1 cellular context compared by ENCODE assay signal in the genomic region with DNA sequence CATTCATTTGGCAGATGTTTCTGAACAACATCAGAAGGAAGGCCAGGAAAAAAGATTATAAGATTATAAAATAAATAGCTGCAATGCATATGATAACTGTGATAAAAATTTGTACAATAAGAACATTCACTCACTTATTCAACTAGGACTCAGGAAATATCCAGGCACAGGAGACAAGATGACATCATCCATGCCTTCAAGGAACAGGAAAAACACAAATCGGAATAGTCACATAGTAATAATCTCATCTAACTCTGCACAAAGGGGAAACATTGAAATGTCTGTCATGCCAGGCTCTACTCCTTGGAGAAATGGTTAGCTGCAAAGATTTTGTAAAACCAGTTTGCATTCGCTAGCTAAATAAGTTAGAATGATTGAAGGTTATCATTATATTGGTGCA.
TF ChIP-seq lines count a peak whose summit lies in the region.

No MANE protein-coding gene starts in this region.

TF ChIP-seq in GM23338, 12 proteins besides CTCF, POLR2A, EP300 and RAD21 (continued from another document):
- TF ChIP-seq, protein P1, sequence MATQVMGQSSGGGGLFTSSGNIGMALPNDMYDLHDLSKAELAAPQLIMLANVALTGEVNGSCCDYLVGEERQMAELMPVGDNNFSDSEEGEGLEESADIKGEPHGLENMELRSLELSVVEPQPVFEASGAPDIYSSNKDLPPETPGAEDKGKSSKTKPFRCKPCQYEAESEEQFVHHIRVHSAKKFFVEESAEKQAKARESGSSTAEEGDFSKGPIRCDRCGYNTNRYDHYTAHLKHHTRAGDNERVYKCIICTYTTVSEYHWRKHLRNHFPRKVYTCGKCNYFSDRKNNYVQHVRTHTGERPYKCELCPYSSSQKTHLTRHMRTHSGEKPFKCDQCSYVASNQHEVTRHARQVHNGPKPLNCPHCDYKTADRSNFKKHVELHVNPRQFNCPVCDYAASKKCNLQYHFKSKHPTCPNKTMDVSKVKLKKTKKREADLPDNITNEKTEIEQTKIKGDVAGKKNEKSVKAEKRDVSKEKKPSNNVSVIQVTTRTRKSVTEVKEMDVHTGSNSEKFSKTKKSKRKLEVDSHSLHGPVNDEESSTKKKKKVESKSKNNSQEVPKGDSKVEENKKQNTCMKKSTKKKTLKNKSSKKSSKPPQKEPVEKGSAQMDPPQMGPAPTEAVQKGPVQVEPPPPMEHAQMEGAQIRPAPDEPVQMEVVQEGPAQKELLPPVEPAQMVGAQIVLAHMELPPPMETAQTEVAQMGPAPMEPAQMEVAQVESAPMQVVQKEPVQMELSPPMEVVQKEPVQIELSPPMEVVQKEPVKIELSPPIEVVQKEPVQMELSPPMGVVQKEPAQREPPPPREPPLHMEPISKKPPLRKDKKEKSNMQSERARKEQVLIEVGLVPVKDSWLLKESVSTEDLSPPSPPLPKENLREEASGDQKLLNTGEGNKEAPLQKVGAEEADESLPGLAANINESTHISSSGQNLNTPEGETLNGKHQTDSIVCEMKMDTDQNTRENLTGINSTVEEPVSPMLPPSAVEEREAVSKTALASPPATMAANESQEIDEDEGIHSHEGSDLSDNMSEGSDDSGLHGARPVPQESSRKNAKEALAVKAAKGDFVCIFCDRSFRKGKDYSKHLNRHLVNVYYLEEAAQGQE (IDR thresholded peaks at IDR 0.05; ENCODE audit: unreplicated experiment) = no peak
- TF ChIP-seq ZNF331 (CRISPR knock-in tag; IDR thresholded peaks at IDR 0.05; ENCODE audit: low read depth) (no peak), STAT1 (IDR thresholded peaks at IDR 0.05; ENCODE audit: unreplicated experiment) (no peak), EZH2phosphoT487 (IDR thresholded peaks at IDR 0.05; ENCODE audit: unreplicated experiment) (no peak), ZNF114 (CRISPR knock-in tag; IDR thresholded peaks at IDR 0.05) (no peak), POLR2AphosphoS5 (IDR thresholded peaks at IDR 0.05; ENCODE audit: low read depth) (no peak), JUNB (IDR thresholded peaks at IDR 0.05; ENCODE audit: unreplicated experiment) (no peak), NANOG (IDR thresholded peaks at IDR 0.05; ENCODE audit: borderline replicate concordance) (no peak)
- TF ChIP-seq, protein P2, sequence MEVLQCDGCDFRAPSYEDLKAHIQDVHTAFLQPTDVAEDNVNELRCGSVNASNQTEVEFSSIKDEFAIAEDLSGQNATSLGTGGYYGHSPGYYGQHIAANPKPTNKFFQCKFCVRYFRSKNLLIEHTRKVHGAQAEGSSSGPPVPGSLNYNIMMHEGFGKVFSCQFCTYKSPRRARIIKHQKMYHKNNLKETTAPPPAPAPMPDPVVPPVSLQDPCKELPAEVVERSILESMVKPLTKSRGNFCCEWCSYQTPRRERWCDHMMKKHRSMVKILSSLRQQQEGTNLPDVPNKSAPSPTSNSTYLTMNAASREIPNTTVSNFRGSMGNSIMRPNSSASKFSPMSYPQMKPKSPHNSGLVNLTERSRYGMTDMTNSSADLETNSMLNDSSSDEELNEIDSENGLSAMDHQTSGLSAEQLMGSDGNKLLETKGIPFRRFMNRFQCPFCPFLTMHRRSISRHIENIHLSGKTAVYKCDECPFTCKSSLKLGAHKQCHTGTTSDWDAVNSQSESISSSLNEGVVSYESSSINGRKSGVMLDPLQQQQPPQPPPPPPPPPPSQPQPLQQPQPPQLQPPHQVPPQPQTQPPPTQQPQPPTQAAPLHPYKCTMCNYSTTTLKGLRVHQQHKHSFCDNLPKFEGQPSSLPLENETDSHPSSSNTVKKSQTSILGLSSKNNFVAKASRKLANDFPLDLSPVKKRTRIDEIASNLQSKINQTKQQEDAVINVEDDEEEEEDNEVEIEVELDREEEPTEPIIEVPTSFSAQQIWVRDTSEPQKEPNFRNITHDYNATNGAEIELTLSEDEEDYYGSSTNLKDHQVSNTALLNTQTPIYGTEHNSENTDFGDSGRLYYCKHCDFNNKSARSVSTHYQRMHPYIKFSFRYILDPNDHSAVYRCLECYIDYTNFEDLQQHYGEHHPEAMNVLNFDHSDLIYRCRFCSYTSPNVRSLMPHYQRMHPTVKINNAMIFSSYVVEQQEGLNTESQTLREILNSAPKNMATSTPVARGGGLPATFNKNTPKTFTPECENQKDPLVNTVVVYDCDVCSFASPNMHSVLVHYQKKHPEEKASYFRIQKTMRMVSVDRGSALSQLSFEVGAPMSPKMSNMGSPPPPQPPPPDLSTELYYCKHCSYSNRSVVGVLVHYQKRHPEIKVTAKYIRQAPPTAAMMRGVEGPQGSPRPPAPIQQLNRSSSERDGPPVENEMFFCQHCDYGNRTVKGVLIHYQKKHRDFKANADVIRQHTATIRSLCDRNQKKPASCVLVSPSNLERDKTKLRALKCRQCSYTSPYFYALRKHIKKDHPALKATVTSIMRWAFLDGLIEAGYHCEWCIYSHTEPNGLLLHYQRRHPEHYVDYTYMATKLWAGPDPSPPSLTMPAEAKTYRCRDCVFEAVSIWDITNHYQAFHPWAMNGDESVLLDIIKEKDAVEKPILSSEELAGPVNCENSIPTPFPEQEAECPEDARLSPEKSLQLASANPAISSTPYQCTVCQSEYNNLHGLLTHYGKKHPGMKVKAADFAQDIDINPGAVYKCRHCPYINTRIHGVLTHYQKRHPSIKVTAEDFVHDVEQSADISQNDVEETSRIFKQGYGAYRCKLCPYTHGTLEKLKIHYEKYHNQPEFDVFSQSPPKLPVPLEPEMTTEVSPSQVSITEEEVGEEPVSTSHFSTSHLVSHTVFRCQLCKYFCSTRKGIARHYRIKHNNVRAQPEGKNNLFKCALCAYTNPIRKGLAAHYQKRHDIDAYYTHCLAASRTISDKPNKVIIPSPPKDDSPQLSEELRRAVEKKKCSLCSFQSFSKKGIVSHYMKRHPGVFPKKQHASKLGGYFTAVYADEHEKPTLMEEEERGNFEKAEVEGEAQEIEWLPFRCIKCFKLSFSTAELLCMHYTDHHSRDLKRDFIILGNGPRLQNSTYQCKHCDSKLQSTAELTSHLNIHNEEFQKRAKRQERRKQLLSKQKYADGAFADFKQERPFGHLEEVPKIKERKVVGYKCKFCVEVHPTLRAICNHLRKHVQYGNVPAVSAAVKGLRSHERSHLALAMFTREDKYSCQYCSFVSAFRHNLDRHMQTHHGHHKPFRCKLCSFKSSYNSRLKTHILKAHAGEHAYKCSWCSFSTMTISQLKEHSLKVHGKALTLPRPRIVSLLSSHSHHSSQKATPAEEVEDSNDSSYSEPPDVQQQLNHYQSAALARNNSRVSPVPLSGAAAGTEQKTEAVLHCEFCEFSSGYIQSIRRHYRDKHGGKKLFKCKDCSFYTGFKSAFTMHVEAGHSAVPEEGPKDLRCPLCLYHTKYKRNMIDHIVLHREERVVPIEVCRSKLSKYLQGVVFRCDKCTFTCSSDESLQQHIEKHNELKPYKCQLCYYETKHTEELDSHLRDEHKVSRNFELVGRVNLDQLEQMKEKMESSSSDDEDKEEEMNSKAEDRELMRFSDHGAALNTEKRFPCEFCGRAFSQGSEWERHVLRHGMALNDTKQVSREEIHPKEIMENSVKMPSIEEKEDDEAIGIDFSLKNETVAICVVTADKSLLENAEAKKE (CRISPR knock-in tag; IDR thresholded peaks at IDR 0.05) = no peak
- TF ChIP-seq, protein P3, sequence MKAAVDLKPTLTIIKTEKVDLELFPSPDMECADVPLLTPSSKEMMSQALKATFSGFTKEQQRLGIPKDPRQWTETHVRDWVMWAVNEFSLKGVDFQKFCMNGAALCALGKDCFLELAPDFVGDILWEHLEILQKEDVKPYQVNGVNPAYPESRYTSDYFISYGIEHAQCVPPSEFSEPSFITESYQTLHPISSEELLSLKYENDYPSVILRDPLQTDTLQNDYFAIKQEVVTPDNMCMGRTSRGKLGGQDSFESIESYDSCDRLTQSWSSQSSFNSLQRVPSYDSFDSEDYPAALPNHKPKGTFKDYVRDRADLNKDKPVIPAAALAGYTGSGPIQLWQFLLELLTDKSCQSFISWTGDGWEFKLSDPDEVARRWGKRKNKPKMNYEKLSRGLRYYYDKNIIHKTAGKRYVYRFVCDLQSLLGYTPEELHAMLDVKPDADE (IDR thresholded peaks at IDR 0.05) = no peak
